8 cellular contexts compared by ENCODE assay signal in genomic region chr12:28191690-28192089, GRCh38. TPM values are rescaled to one million over a fixed set of nuclear protein-coding genes. Genes with fewer than 3 reads are reported as not detected.
A peak's percentile ranks its signal among the peaks of the same experiment; 100 is the strongest.
DNase-seq lines count a peak whose midpoint lies in the region; ATAC-seq lines count a peak whose summit lies in the region.

No MANE protein-coding gene starts in this region.

- no peaks in the 10 kb centered on the region for H3K27me3 Mint-ChIP-seq in T-helper 17 cell

- H3K14ac ChIP-seq in trophoblast cell (ENCODE audit: low read length), result no peak overlapping the region

- no peak overlapping the region for H3K23ac ChIP-seq in trophoblast cell (ENCODE audit: low read length)

- ATAC-seq in T-helper 17 cell (peak; percentile 57), GM19463 (IDR thresholded peaks at IDR 0.05; ENCODE audit: unreplicated experiment) (no peak)

- no peak overlapping the region for H2AFZ ChIP-seq in trophoblast cell (ENCODE audit: insufficient read depth, low read length, poor library complexity)

- H3K9me3 ChIP-seq in T-helper 17 cell (ENCODE audit: control insufficient read depth, low read length, poor library complexity, severe bottlenecking) (no peaks in the 10 kb centered on the region), esophagus (ENCODE audit: control insufficient read depth in 2 of 2, insufficient read depth in 1 of 2, low read depth in 1 of 2, low read length in 1 of 2) (no peaks in the 10 kb centered on the region), trophoblast cell (ENCODE audit: insufficient read depth, low read depth, low read length) (no peaks in the 10 kb centered on the region)

- no peaks in the 10 kb centered on the region for H3K27me3 ChIP-seq in esophagus (ENCODE audit: control insufficient read depth in 1 of 2, insufficient read depth in 2 of 2, low read length in 2 of 2)
- H3K27me3 ChIP-seq in trophoblast cell (ENCODE audit: insufficient read depth, low read length), result no peaks in the 10 kb centered on the region

- H3K4me3 ChIP-seq in esophagus (ENCODE audit: low read depth in 1 of 2, low read length in 2 of 2) (peak overlapping the region in 1 of 2 donors; percentile 97), trophoblast cell (ENCODE audit: low read depth, low read length) (no peak overlapping the region)

- H3K79me2 ChIP-seq in trophoblast cell (ENCODE audit: control insufficient read depth, insufficient read depth, low read length, poor library complexity), result peaks cover 3% of the 10 kb centered on the region

- no peak overlapping the region for H2BK5ac ChIP-seq in trophoblast cell (ENCODE audit: low read depth, low read length, poor library complexity)

- no peak overlapping the region for H3K9ac ChIP-seq in trophoblast cell (ENCODE audit: low read length)

- H3K27ac Mint-ChIP-seq in T-helper 17 cell, result peak overlapping the region; percentile 98

- no peaks in the 10 kb centered on the region for H3K36me3 Mint-ChIP-seq in T-helper 17 cell (ENCODE audit: low read depth)

- H4K12ac ChIP-seq in trophoblast cell (ENCODE audit: low read depth, low read length), result no peak overlapping the region

- H3K4ac ChIP-seq in trophoblast cell (ENCODE audit: low read depth, low read length), result no peak overlapping the region

- H3K4me1 Mint-ChIP-seq in T-helper 17 cell, result peaks cover 32% of the 10 kb centered on the region

- peak; percentile 66 for DNase-seq in activated effector memory CD4-positive, alpha-beta T cell treated with anti-CD3 and anti-CD28 coated beads, Interleukin-2, amount 50 U/mL, for 16 hours
- no peak for DNase-seq in activated effector memory CD4-positive, alpha-beta T cell treated with Interleukin-2 at 50 U/mL for 16 hours
- peak in 2 of 3 donors; percentile 37 to 38 for DNase-seq in T-helper 17 cell
- peak; percentile 2 to 26 for DNase-seq in trophoblast cell
- no peak for DNase-seq in NCI-H1105 treated with DMSO at 0.1 percent for 48 hours (lab: John Stamatoyannopoulos, UW)
- no peak for DNase-seq in NCI-H187 treated with DMSO at 0.1 percent for 48 hours (lab: John Stamatoyannopoulos, UW)

- 46 to 55% methylated on average over 3 of the region's 3 CpGs for WGBS in esophagus, 2 donors
- WGBS in trophoblast cell (ENCODE audit: extremely low coverage, insufficient coverage, insufficient read length), result no CpG with 5 or more reads among the region's 3 CpGs

- H3K4me1 ChIP-seq in esophagus (ENCODE audit: control insufficient read depth in 2 of 2, insufficient read depth in 2 of 2, low read length in 1 of 2) (no peaks in the 10 kb centered on the region), trophoblast cell (ENCODE audit: control insufficient read depth in 1 of 2, insufficient read depth in 2 of 2, low read length in 2 of 2) (peaks cover 3 to 8% of the 10 kb centered on the region in 2 experiments)

- no peak overlapping the region for H2AK5ac ChIP-seq in trophoblast cell (ENCODE audit: low read length)

- no peak overlapping the region for H4K8ac ChIP-seq in trophoblast cell (ENCODE audit: low read depth, low read length)

- no peak overlapping the region for H3K18ac ChIP-seq in trophoblast cell (ENCODE audit: low read length)

- no peak overlapping the region for H2BK12ac ChIP-seq in trophoblast cell (ENCODE audit: low read length)

- H3K27ac ChIP-seq in esophagus (ENCODE audit: low read depth in 2 of 2, low read length in 1 of 2) (peak overlapping the region; percentile 99 to 100), trophoblast cell (ENCODE audit: low read depth, low read length) (no peak overlapping the region)

- H3K36me3 ChIP-seq in esophagus (ENCODE audit: control insufficient read depth in 2 of 2, insufficient read depth in 2 of 2, low read length in 1 of 2) (peaks cover 0 to 2% of the 10 kb centered on the region in 2 donors), trophoblast cell (ENCODE audit: control insufficient read depth in 1 of 2, insufficient read depth in 2 of 2, low read length in 2 of 2) (peaks cover 0 to 2% of the 10 kb centered on the region in 2 experiments)

- H3K4me2 ChIP-seq in trophoblast cell (ENCODE audit: low read length), result peak overlapping the region; percentile 65

- H4K91ac ChIP-seq in trophoblast cell (ENCODE audit: low read depth, low read length), result no peak overlapping the region

- no peak overlapping the region for H2BK120ac ChIP-seq in trophoblast cell (ENCODE audit: insufficient read depth, low read length, poor library complexity)

- peaks cover 10% of the 10 kb centered on the region for H3K79me1 ChIP-seq in trophoblast cell (ENCODE audit: low read length)

- H3K4me3 Mint-ChIP-seq in T-helper 17 cell, result peak overlapping the region; percentile 95

RNA-seq across cellular contexts. Expression of gene CCDC91, which starts 1.4 kb away (rescaled TPM):
- 10 to 100 TPM; 62.5 to 65.3 TPM for total RNA-seq in T-helper 17 cell
- polyA plus RNA-seq in esophagus, result 10 to 100 TPM; 10.6 to 11.8 TPM
- polyA plus RNA-seq in trophoblast cell (2013), result 12.0 and 13.8 TPM in 2 replicates

Comparison
In these comparisons a context has a peak if more than half of its experiments do, and no peak if none do; other contexts are left out.
1. DNase-seq: peak in activated effector memory CD4-positive, alpha-beta T cell treated with anti-CD3 and anti-CD28 coated beads, Interleukin-2, amount 50 U/mL, for 16 hours (single experiment), T-helper 17 cell (2 of 3) and trophoblast cell (2 of 2); none in activated effector memory CD4-positive, alpha-beta T cell treated with Interleukin-2 at 50 U/mL for 16 hours (single experiment), NCI-H1105 treated with DMSO at 0.1 percent for 48 hours (single experiment) and NCI-H187 treated with DMSO at 0.1 percent for 48 hours (single experiment).